Comparison of ENCODE assay signal across 7 cellular contexts in genomic region chr7:1459930-1460756, GRCh38. TPM values are rescaled to one million over a fixed set of nuclear protein-coding genes. Genes with fewer than 3 reads are reported as not detected.
A peak's percentile ranks its signal among the peaks of the same experiment; 100 is the strongest.
DNase-seq lines count a peak whose midpoint lies in the region; ATAC-seq and TF ChIP-seq lines count a peak whose summit lies in the region.

No MANE protein-coding gene starts in this region.

- H3K4me1 Mint-ChIP-seq in natural killer cell = peaks cover 6 to 26% of the 10 kb centered on the region in 2 donors

- H3K36me3 Mint-ChIP-seq in natural killer cell = no peaks in the 10 kb centered on the region

- TF ChIP-seq CTCF in GM13977 (IDR thresholded peaks at IDR 0.05; ENCODE audit: extremely low read depth, insufficient read depth, missing control alignments) = no peak
- no peak for TF ChIP-seq CTCF in Panc1 (IDR thresholded peaks at IDR 0.05)
- no peak for TF ChIP-seq CTCF in epithelial cell of esophagus (IDR thresholded peaks at IDR 0.05; ENCODE audit: insufficient read depth, low read depth, low read length, missing control alignments)
- no peak for TF ChIP-seq CTCF in natural killer cell (IDR thresholded peaks at IDR 0.05)

- peak overlapping the region; percentile 96 for H3K27ac ChIP-seq in Panc1 (ENCODE audit: low read length)

- H3K27me3 ChIP-seq in Panc1 (ENCODE audit: control insufficient read depth, insufficient read depth, low read length) = no peaks in the 10 kb centered on the region

- in situ Hi-C loops in GM13977 (cut with MboI; ENCODE audit: low pct_unique_long_range_greater_than_20kb, low sequenced_read_pairs, unreplicated experiment) = no loop called here
- in situ Hi-C loops in Panc1 (cut with HindIII; ENCODE audit: low pct_unique_long_range_greater_than_20kb, low sequenced_read_pairs) = no loop called here

- POLR2A ChIA-PET in Panc1 (lab: Charles Lee) = no interaction called here

- no peaks in the 10 kb centered on the region for H3K27me3 Mint-ChIP-seq in natural killer cell (ENCODE audit: low read depth in 2 of 2)

- H3K27ac Mint-ChIP-seq in natural killer cell = peak overlapping the region in 1 of 2 donors; percentile 14

- intact Hi-C loops in Panc1 (cut with micrococcal nuclease; ENCODE audit: unreplicated experiment) = loop anchor here (5.0 kb wide), 1 partner anchor 242 kb away; no protein-coding TSS in a partner anchor
- intact Hi-C loops in natural killer cell (cut with micrococcal nuclease) = no loop called here

- H3K4me3 Mint-ChIP-seq in natural killer cell = peak overlapping the region; percentile 78

- H3K9me3 Mint-ChIP-seq in natural killer cell = no peaks in the 10 kb centered on the region

- ATAC-seq in Panc1 (no peak), natural killer cell (no peak), HG03571 (IDR thresholded peaks at IDR 0.05; ENCODE audit: unreplicated experiment) (no peak), GM18907 (IDR thresholded peaks at IDR 0.05; ENCODE audit: unreplicated experiment) (no peak)

- H3K9me3 ChIP-seq in Panc1 (ENCODE audit: control insufficient read depth, insufficient read depth, low read depth, low read length) = no peaks in the 10 kb centered on the region

- CTCF ChIA-PET in Panc1 (lab: Charles Lee) = no interaction called here

- peak; percentile 69 for DNase-seq in GM13977 (ENCODE audit: low spot score)
- DNase-seq in Panc1 (ENCODE audit: low read depth, low spot score) = no peak
- peak; percentile 67 for DNase-seq in epithelial cell of esophagus (ENCODE audit: low read depth)
- no peak for DNase-seq in natural killer cell
- DNase-seq in NCI-H524 (lab: John Stamatoyannopoulos, UW) = no peak

- peaks cover 51% of the 10 kb centered on the region for H3K4me1 ChIP-seq in Panc1 (ENCODE audit: control insufficient read depth, insufficient read depth, low read length)

- peaks cover 2% of the 10 kb centered on the region; the same call in 1 of the 2 replicates for H3K36me3 ChIP-seq in Panc1 (ENCODE audit: control insufficient read depth, insufficient read depth, low read length)

- H3K4me3 ChIP-seq in Panc1 (ENCODE audit: low read depth in 2 of 2, low read length in 2 of 2) (peak overlapping the region; percentile 42 to 65), epithelial cell of esophagus (ENCODE audit: low read length) (peak overlapping the region; percentile 34)

- BruUV-seq in Panc1 (replicated peaks; lab: Mats Ljungman, UMichigan) = no TSS peak

RNA-seq across cellular contexts. Expression of gene MICALL2, which starts 0.9 kb away (rescaled TPM):
- total RNA-seq in Panc1 (2021; ENCODE audit: unreplicated experiment) (144 TPM), natural killer cell (1 to 10 TPM; 2.5 to 4.4 (median 2.8) TPM)
- polyA plus RNA-seq in Panc1 (2012; ENCODE audit: insufficient read length) = 127 TPM

RNA-seq across cellular contexts. Expression of gene INTS1, which starts 44.0 kb away (rescaled TPM):
- total RNA-seq in Panc1 (2021; ENCODE audit: unreplicated experiment) (173 TPM), natural killer cell (100 to 1,000 TPM in 2 of 3 donors, 10 to 100 TPM in 1; 92.7 to 115 (median 111) TPM)
- polyA plus RNA-seq in Panc1 (2012; ENCODE audit: insufficient read length) = 196 TPM

Comparison
In these comparisons a context has a peak if more than half of its experiments do, and no peak if none do; other contexts are left out.
1. DNase-seq: peak in GM13977 (single experiment) and epithelial cell of esophagus (single experiment); none in Panc1 (single experiment), natural killer cell (single experiment) and NCI-H524 (0 of 2).
2. RNA of gene MICALL2, which starts 0.9 kb away (total RNA-seq): 144 TPM in Panc1 (single experiment); 2.5 to 4.4 TPM in natural killer cell; every median in the first group is over 10 times any median in the second.